17 cellular contexts compared by ENCODE assay signal in the genomic region with DNA sequence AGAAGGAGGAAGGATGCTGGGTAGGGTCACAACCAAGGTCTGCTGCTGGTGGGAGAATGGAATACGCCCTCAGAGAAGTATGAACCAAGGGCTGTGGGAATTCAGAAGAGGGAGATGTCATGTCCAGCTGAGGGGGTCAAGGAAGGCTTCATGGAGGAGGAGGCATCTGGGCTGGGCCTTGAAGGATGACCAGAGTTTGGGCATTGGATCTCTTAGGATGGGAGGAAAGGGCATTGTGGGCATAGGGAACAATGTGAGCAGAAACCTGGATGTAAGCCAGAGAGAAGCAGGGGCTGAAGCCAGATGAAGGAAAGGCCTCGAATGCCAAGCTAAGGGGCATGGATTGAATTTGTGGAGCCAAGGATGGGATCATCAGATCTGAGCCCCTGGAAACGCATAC. TPM values are rescaled to one million over a fixed set of nuclear protein-coding genes. Genes with fewer than 3 reads are reported as not detected.
DNase-seq lines count a peak whose midpoint lies in the region; ATAC-seq, FAIRE-seq and TF ChIP-seq lines count a peak whose summit lies in the region.
"Had no signal": no experiment of that assay in that cellular context is flagged by ENCODE, and none has a peak within 500 bp of the region (broad histone marks: within the 10 kb centered on the region; RNA-seq: fewer than 3 reads in every experiment).

No MANE protein-coding gene starts in this region.

- H3K9ac ChIP-seq in endodermal cell (ENCODE audit: extremely low read depth, low read length, poor library complexity, severe bottlenecking), result no peak overlapping the region
- H3K9ac ChIP-seq: KMS-11 had no signal

- ATAC-seq in A549 (no peak), HG02973 (IDR thresholded peaks at IDR 0.05; ENCODE audit: unreplicated experiment) (no peak)
- ATAC-seq: HCT116 had no signal

- no peak overlapping the region for H3K4me2 ChIP-seq in A549
- H3K4me2 ChIP-seq in osteoblast (ENCODE audit: insufficient read depth, low read length), result no peak overlapping the region
- H3K4me2 ChIP-seq: KMS-11 had no signal

- no peaks in the 10 kb centered on the region for H3K9me3 ChIP-seq in A549
- H3K9me3 ChIP-seq in endodermal cell (ENCODE audit: control insufficient read depth, low read length), result no peaks in the 10 kb centered on the region
- no peaks in the 10 kb centered on the region for H3K9me3 ChIP-seq in osteoblast (ENCODE audit: low read depth, low read length)

- H3K4me3 ChIP-seq in A549 (no peak overlapping the region), endodermal cell (ENCODE audit: low read length) (no peak overlapping the region), osteoblast (ENCODE audit: insufficient read depth, low read length) (no peak overlapping the region)

- peak overlapping the region; percentile 30 to 97; a peak in 5 of 6 replicates for H3K27ac ChIP-seq in A549
- H3K27ac ChIP-seq in endodermal cell (ENCODE audit: low read depth, low read length), result no peak overlapping the region
- no peak overlapping the region for H3K27ac ChIP-seq in osteoblast (ENCODE audit: low read depth, low read length)
- H3K27ac ChIP-seq: C4-2B, KMS-11 had no signal

- no peak for TF ChIP-seq EP300 in A549 (IDR thresholded peaks at IDR 0.05)

- H3K27me3 Mint-ChIP-seq in endodermal cell (ENCODE audit: insufficient read depth), result peaks cover 13% of the 10 kb centered on the region

- H3K4me3 Mint-ChIP-seq in endodermal cell, result no peak overlapping the region

- TF ChIP-seq POLR2A in A549 (IDR thresholded peaks at IDR 0.05; ENCODE audit: low read length) (no peak), GM12891 (IDR thresholded peaks at IDR 0.05; ENCODE audit: low read depth, low read length) (no peak)

- H3K4me1 Mint-ChIP-seq in endodermal cell, result peaks cover 7% of the 10 kb centered on the region

- H3K9me3 Mint-ChIP-seq in endodermal cell, result no peaks in the 10 kb centered on the region

- H3K4me1 ChIP-seq in A549, result peaks cover 47% of the 10 kb centered on the region
- H3K4me1 ChIP-seq in endodermal cell (ENCODE audit: control insufficient read depth, insufficient read depth, low read length), result no peaks in the 10 kb centered on the region
- peaks cover 21% of the 10 kb centered on the region for H3K4me1 ChIP-seq in osteoblast (ENCODE audit: insufficient read depth, low read length)

- H3K79me2 ChIP-seq in osteoblast (ENCODE audit: insufficient read depth, low read length), result no peaks in the 10 kb centered on the region

- TF ChIP-seq CTCF in A549 (IDR thresholded peaks at IDR 0.05) (no peak), endodermal cell (conservative IDR thresholded peaks at IDR 0.05) (no peak), osteoblast (IDR thresholded peaks at IDR 0.05; ENCODE audit: extremely low read depth, low read depth, low read length) (no peak)

- CTCF ChIA-PET in A549 (lab: Yijun Ruan, JAX), result interaction anchor here (0.8 to 18.2 kb wide), 10 partner anchors 15 to 231 kb away, joined by 3 to 294 read pairs (median 4); partner anchors contain the start of genes ACBD4 and MAP3K14

- 86% methylated on average over 3 of the region's 3 CpGs for WGBS in A549 (ENCODE audit: missing lambda C conversion rate)
- 87 to 100% methylated on average over 1 to 3 of the region's 3 CpGs for WGBS in endodermal cell (ENCODE audit: insufficient coverage in 1 of 2, insufficient read length in 1 of 2), 2 experiments

- H3K27me3 ChIP-seq in endodermal cell (ENCODE audit: control insufficient read depth, insufficient read depth, low read length, poor library complexity, severe bottlenecking) (no peaks in the 10 kb centered on the region), osteoblast (ENCODE audit: insufficient read depth, low read length) (no peaks in the 10 kb centered on the region)

- no peaks in the 10 kb centered on the region for H4K20me1 ChIP-seq in osteoblast (ENCODE audit: insufficient read depth, low read length)

- FAIRE-seq in A549 (lab: Jason Lieb, UNC), result peak; percentile 28
- FAIRE-seq in HTR-8/SVneo (lab: Jason Lieb, UNC), result peak; percentile 69
- no peak for FAIRE-seq in GM12891 (lab: Jason Lieb, UNC)
- FAIRE-seq: A204.1 had no signal

- no peak overlapping the region for H3K27ac Mint-ChIP-seq in endodermal cell

- H2AFZ ChIP-seq in osteoblast (ENCODE audit: low read length), result no peak overlapping the region

- DNase-seq in A549 (ENCODE audit: low read depth in 1 of 2, low spot score in 1 of 2) (no peak), HTR-8/SVneo (ENCODE audit: insufficient read length, low spot score) (no peak), endodermal cell (peak; percentile 53), osteoblast (ENCODE audit: insufficient read length, low spot score, missing footprints) (peak; percentile 15), GM12891 (ENCODE audit: insufficient read length, low spot score) (no peak), EL (no peak)
- no peak for DNase-seq in activated CD4-positive, alpha-beta T cell treated with anti-CD3 and anti-CD28 coated beads for 48 hours
- DNase-seq: NCI-H1048, NCI-H1436 treated with DMSO at 0.1 percent for 48 hours, NCI-H2029 treated with DMSO at 0.1 percent for 48 hours, NCI-H2171 treated with DMSO at 0.1 percent for 48 hours, NCI-H446 treated with DMSO at 0.1 percent for 48 hours had no signal

- POLR2A ChIA-PET in A549 (lab: Yijun Ruan, JAX), result interaction anchor here (0.6 to 1.0 kb wide), 3 partner anchors 47 to 72 kb away, joined by 3 read pairs; no protein-coding TSS in a partner anchor

- H3K36me3 ChIP-seq in endodermal cell (ENCODE audit: control insufficient read depth, insufficient read depth, low read length) (no peaks in the 10 kb centered on the region), osteoblast (ENCODE audit: insufficient read depth, low read length) (no peaks in the 10 kb centered on the region)

- H3K36me3 Mint-ChIP-seq in endodermal cell (ENCODE audit: low read depth), result no peaks in the 10 kb centered on the region

- no peak for TF ChIP-seq RAD21 in A549 (conservative IDR thresholded peaks at IDR 0.05 in 1 of 2, IDR thresholded peaks at IDR 0.05 in 1 of 2)

TF ChIP-seq in A549, 52 proteins besides CTCF, POLR2A, EP300 and RAD21:
- TF ChIP-seq KDM1A (IDR thresholded peaks at IDR 0.05; ENCODE audit: low read depth) (peak; percentile 76; the same call in 1 of the 2 replicates), JUN (IDR thresholded peaks at IDR 0.05) (no peak), HOXB13 (CRISPR knock-in tag; IDR thresholded peaks at IDR 0.05; ENCODE audit: low read depth) (no peak), ZNF302 (CRISPR knock-in tag; IDR thresholded peaks at IDR 0.05) (no peak), ZFP36 (IDR thresholded peaks at IDR 0.05; ENCODE audit: borderline replicate concordance, partially characterized antibody) (peak; percentile 96), TFCP2L1 (CRISPR knock-in tag; IDR thresholded peaks at IDR 0.05) (no peak), NFE2L2 (conservative IDR thresholded peaks at IDR 0.05; ENCODE audit: low read length) (no peak), SMC3 (IDR thresholded peaks at IDR 0.05) (no peak), CEBPB (IDR thresholded peaks at IDR 0.05) (no peak)
- TF ChIP-seq, protein P1, sequence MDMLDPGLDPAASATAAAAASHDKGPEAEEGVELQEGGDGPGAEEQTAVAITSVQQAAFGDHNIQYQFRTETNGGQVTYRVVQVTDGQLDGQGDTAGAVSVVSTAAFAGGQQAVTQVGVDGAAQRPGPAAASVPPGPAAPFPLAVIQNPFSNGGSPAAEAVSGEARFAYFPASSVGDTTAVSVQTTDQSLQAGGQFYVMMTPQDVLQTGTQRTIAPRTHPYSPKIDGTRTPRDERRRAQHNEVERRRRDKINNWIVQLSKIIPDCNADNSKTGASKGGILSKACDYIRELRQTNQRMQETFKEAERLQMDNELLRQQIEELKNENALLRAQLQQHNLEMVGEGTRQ (IDR thresholded peaks at IDR 0.05), result no peak
TF ChIP-seq in A549: peak in this region for 2.

TF ChIP-seq in GM12891, 5 proteins besides CTCF, POLR2A, EP300 and RAD21:
- TF ChIP-seq SPI1 (IDR thresholded peaks at IDR 0.05; ENCODE audit: low read depth, low read length) (no peak), PAX5 (IDR thresholded peaks at IDR 0.05; ENCODE audit: insufficient read depth, low read length, severe bottlenecking) (no peak), POLR2AphosphoS5 (IDR thresholded peaks at IDR 0.05; ENCODE audit: low read depth, low read length) (no peak), TAF1 (IDR thresholded peaks at IDR 0.05; ENCODE audit: low read depth, low read length) (no peak), POU2F2 (IDR thresholded peaks at IDR 0.05; ENCODE audit: low read depth, low read length) (no peak)

RNA-seq across cellular contexts. Expression of gene MAP3K14, which starts 49.2 kb away (rescaled TPM):
- polyA plus RNA-seq in A549 (2011; rRNA removed), result 9.1 and 10.9 TPM in 2 replicates
- polyA plus RNA-seq in A549 (2012; cell fraction: cytosol; rRNA removed), result 39.9 and 49.0 TPM in 2 replicates
- 142 and 168 TPM in 2 replicates for polyA plus RNA-seq in A549 (2012; cell fraction: nucleus; rRNA removed)
- 30.7 to 53.6 TPM (median 34.5 TPM) in 3 replicates for polyA plus RNA-seq in A549 (2017; fragmentation: RNase III; extraction: RNeasy Plus Mini Kit Qiagen cat#74134 plus additional on column Dnase treatment)
- polyA minus RNA-seq in A549 (2011; rRNA and poly(A)+ RNA removed), result 12.0 and 13.0 TPM in 2 replicates
- total RNA-seq in endodermal cell, result 1 to 10 TPM; 4.6 to 5.5 TPM
- polyA plus RNA-seq in endodermal cell (2013, experiment 1 of 2), result 5.3 TPM
- 4.0 TPM for polyA plus RNA-seq in endodermal cell (2013, experiment 2 of 2)
- 2.7 and 3.6 TPM in 2 replicates for total RNA-seq in osteoblast
- polyA plus RNA-seq in GM12891 (2012; ENCODE audit: low read depth, missing spikeins), result 12.4 TPM

Comparison
In these comparisons a context has a peak if more than half of its experiments do, and no peak if none do; other contexts are left out.
1. DNase-seq: peak in endodermal cell (single experiment) and osteoblast (single experiment); none in A549 (0 of 2), HTR-8/SVneo (single experiment), activated CD4-positive, alpha-beta T cell treated with anti-CD3 and anti-CD28 coated beads for 48 hours (single experiment), GM12891 (single experiment) and EL (single experiment).
2. H3K27ac ChIP-seq: peak in A549 (2 of 2); none in endodermal cell (single experiment) and osteoblast (single experiment).